8 cellular contexts compared by ENCODE assay signal in the genomic region with DNA sequence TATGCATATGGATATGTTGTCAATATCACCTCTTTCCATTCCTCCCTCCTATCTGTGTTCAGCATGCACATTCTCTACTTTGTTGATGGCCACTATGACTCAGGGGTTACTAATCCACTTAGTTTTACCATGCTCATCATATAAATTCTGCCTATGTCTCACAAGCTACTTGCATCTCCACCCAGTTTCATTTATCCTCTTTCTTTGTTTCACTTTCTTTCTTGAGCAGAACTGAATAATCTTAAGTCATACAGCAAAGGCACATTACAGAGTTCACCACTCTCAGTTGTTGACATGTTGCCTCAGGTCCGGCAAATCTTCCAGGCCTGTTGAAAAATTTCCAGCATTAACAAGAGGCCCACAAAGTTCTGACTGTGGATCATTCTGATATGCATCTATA.
DNase-seq lines count a peak whose midpoint lies in the region; ATAC-seq, FAIRE-seq and TF ChIP-seq lines count a peak whose summit lies in the region.

No MANE protein-coding gene starts in this region.

- DNase-seq in GM12892 (ENCODE audit: insufficient read length) (no peak), HT-29 (ENCODE audit: low spot score) (peak; percentile 20), kidney epithelial cell (ENCODE audit: low read depth) (peak; percentile 54), GF-D8 (lab: John Stamatoyannopoulos, UW) (no peak), amygdala (lab: John Stamatoyannopoulos, UW) (no peak)
- DNase-seq in effector CD8-positive, alpha-beta T cell (lab: John Stamatoyannopoulos, UW), result no peak

- ATAC-seq in GM21515 (IDR thresholded peaks at IDR 0.05; ENCODE audit: unreplicated experiment), result peak; percentile 85

- peak; percentile 90 for FAIRE-seq in GM12892 (lab: Jason Lieb, UNC)

- H3K36me3 Mint-ChIP-seq in activated naive CD8-positive, alpha-beta T cell, result peaks cover 2% of the 10 kb centered on the region

- H3K4me1 Mint-ChIP-seq in activated naive CD8-positive, alpha-beta T cell (ENCODE audit: low read depth), result peaks cover 44% of the 10 kb centered on the region

- TF ChIP-seq POLR2A in GM12892 (IDR thresholded peaks at IDR 0.05; ENCODE audit: low read depth, low read length), result no peak

- no peak overlapping the region for H3K4me3 ChIP-seq in kidney epithelial cell (ENCODE audit: low read depth, low read length)

- H3K9me3 Mint-ChIP-seq in activated naive CD8-positive, alpha-beta T cell (ENCODE audit: low read depth), result no peaks in the 10 kb centered on the region

- H3K36me3 ChIP-seq in kidney epithelial cell (ENCODE audit: control insufficient read depth, insufficient read depth, low read length), result no peaks in the 10 kb centered on the region

- H3K27me3 ChIP-seq in kidney epithelial cell (ENCODE audit: control insufficient read depth, insufficient read depth, low read length), result no peaks in the 10 kb centered on the region

- H3K27ac Mint-ChIP-seq in activated naive CD8-positive, alpha-beta T cell, result peak overlapping the region; percentile 94

- H3K27me3 Mint-ChIP-seq in activated naive CD8-positive, alpha-beta T cell, result peaks cover 3% of the 10 kb centered on the region

- peak overlapping the region; percentile 84 for H3K4me3 Mint-ChIP-seq in activated naive CD8-positive, alpha-beta T cell

- TF ChIP-seq CTCF in kidney epithelial cell (IDR thresholded peaks at IDR 0.05; ENCODE audit: insufficient read depth, low read length, poor library complexity, severe bottlenecking), result no peak

Comparison
In these comparisons a context has a peak if more than half of its experiments do, and no peak if none do; other contexts are left out.
1. DNase-seq: peak in HT-29 (single experiment) and kidney epithelial cell (single experiment); none in GM12892 (single experiment), effector CD8-positive, alpha-beta T cell (single experiment), GF-D8 (single experiment) and amygdala (0 of 56).